Comparison of ENCODE assay signal across 30 cellular contexts in genomic region chr5:106072208-106072607, GRCh38.
"Had no signal": no experiment of that assay in that cellular context is flagged by ENCODE, and none has a peak within 500 bp of the region (broad histone marks: within the 10 kb centered on the region; RNA-seq: fewer than 3 reads in every experiment).

No MANE protein-coding gene starts in this region.

- H2AFZ ChIP-seq: parathyroid adenoma had no signal

- H3K4me1 ChIP-seq: parathyroid adenoma, psoas muscle, spleen, suprapubic skin, testis, tibial nerve, upper lobe of left lung, vagina had no signal

- DNase-seq: naive thymus-derived CD8-positive, alpha-beta T cell; nephron progenitor cell; nucleus accumbens; posterior cingulate gyrus; psoas muscle; right cardiac atrium; spleen; stimulated activated CD4-positive, alpha-beta T cell treated with anti-CD3 and anti-CD28 coated beads, Interleukin-12 subunit alpha, Interleukin-12 subunit beta, amount 100 ng/mL, for 4 hours; stimulated activated CD4-positive, alpha-beta T cell treated with anti-CD3 and anti-CD28 coated beads, Interleukin-1b, Interleukin-23, amount 100 ng/mL, for 48 hours; stimulated activated CD4-positive, alpha-beta T cell treated with anti-CD3 and anti-CD28 coated beads, Interleukin-4, amount 100 ng/mL, for 1 hour; stimulated activated CD4-positive, alpha-beta T cell treated with anti-CD3 and anti-CD28 coated beads, Interleukin-4, amount 100 ng/mL, for 4 hours; stimulated activated CD8-positive, alpha-beta memory T cell treated with anti-CD3 and anti-CD28 coated beads, Interleukin-4, amount 100 ng/mL, for 48 hours; stimulated activated naive CD4-positive, alpha-beta T cell; stimulated activated naive CD8-positive, alpha-beta T cell treated with anti-CD3 and anti-CD28 coated beads, Interleukin-15, amount 100 ng/mL, for 72 hours; stimulated activated naive CD8-positive, alpha-beta T cell treated with anti-CD3 and anti-CD28 coated beads, Interleukin-15, Interleukin-2, amounts not matched to agents 100 U/mL and 50 U/mL, for 24 hours; substantia nigra; testis; trophoblast cell; upper lobe of left lung had no signal

- H3K4me3 ChIP-seq: psoas muscle, skin epidermis, smooth muscle cell, spleen, suprapubic skin, testis, tibial nerve, upper lobe of left lung, vagina had no signal

- H3K9me3 ChIP-seq: neutrophil, psoas muscle, suprapubic skin, testis, vagina had no signal

- H3K79me2 ChIP-seq: parathyroid adenoma had no signal

- H3K4me2 ChIP-seq: smooth muscle cell had no signal

- H3K27ac ChIP-seq: neutrophil, parathyroid adenoma, psoas muscle, skin epidermis, spleen, suprapubic skin, testis, tibial nerve, upper lobe of left lung, vagina had no signal

- H3K36me3 ChIP-seq: neutrophil, spleen, suprapubic skin, tibial nerve, upper lobe of left lung, vagina had no signal

- H3K27me3 ChIP-seq: neutrophil, spleen, suprapubic skin, testis, tibial nerve, upper lobe of left lung, vagina had no signal

- ATAC-seq: naive thymus-derived CD8-positive, alpha-beta T cell; natural killer cell treated with Interleukin-12 subunit alpha and Interleukin-12 subunit beta and Interleukin-15 and Interleukin-18, amount 100 ng/mL, for 72 hours; psoas muscle; right cardiac atrium; sciatic nerve; stimulated activated memory B cell treated with anti-CD40 and anti-IgM and Interleukin-4, amounts not matched to agents 10 μg/mL and 1 μg/mL and 100 μg/mL, for 72 hours; stimulated activated naive CD8-positive, alpha-beta T cell treated with anti-CD3 and anti-CD28 coated beads, Interleukin-15, amount 100 ng/mL, for 72 hours; stimulated activated naive CD8-positive, alpha-beta T cell treated with anti-CD3 and anti-CD28 coated beads, Interleukin-15, Interleukin-2, amounts not matched to agents 100 U/mL and 50 U/mL, for 24 hours had no signal

- H3K9ac ChIP-seq: parathyroid adenoma had no signal

- FAIRE-seq: urothelium cell line had no signal
